ENCODE assay signal across 1 cellular context in genomic region chrX:41336447-41336846, GRCh38.
TF ChIP-seq lines count a peak whose summit lies in the region.

No MANE protein-coding gene starts in this region.

TF ChIP-seq in HCT116, 20 proteins besides CTCF, POLR2A, EP300 and RAD21 (continued from another document):
- no peak for TF ChIP-seq ZBTB33 (IDR thresholded peaks at IDR 0.05; ENCODE audit: extremely low read depth, insufficient replicate concordance, low read length)
- TF ChIP-seq JUND (IDR thresholded peaks at IDR 0.05) = no peak
- TF ChIP-seq TCF7L2 (IDR thresholded peaks at IDR 0.05; ENCODE audit: borderline replicate concordance, extremely low read depth, insufficient read depth, insufficient read length) = no peak
- TF ChIP-seq ZFX (IDR thresholded peaks at IDR 0.05) = no peak
- no peak for TF ChIP-seq CBX3 (IDR thresholded peaks at IDR 0.05; ENCODE audit: low read depth)
- no peak for TF ChIP-seq SP1 (IDR thresholded peaks at IDR 0.05; ENCODE audit: low read depth)
- no peak for TF ChIP-seq EZH2phosphoT487 (IDR thresholded peaks at IDR 0.05; ENCODE audit: borderline replicate concordance)
TF ChIP-seq in HCT116: peak in this region for 0.
